In genomic region chr7:40805361-40805760, GRCh38 we compare ENCODE assay signal across 17 cellular contexts.
"Had no signal": no experiment of that assay in that cellular context is flagged by ENCODE, and none has a peak within 500 bp of the region (broad histone marks: within the 10 kb centered on the region; RNA-seq: fewer than 3 reads in every experiment).

No MANE protein-coding gene starts in this region.

- H3K36me3 ChIP-seq: gastroesophageal sphincter, stomach, thoracic aorta had no signal

- H3K27me3 ChIP-seq: dorsolateral prefrontal cortex, gastroesophageal sphincter, stomach had no signal

- H3K4me3 ChIP-seq: dorsolateral prefrontal cortex, gastroesophageal sphincter, stomach, thoracic aorta had no signal

- H3K27ac Mint-ChIP-seq: activated naive CD4-positive, alpha-beta T cell treated with anti-CD3 and anti-CD28 coated beads for 36 hours; nephron progenitor cell had no signal

- DNase-seq: activated CD4-positive, alpha-beta T cell treated with anti-CD3 and anti-CD28 coated beads for 4 hours; activated CD8-positive, alpha-beta memory T cell treated with anti-CD3 and anti-CD28 coated beads for 24 hours; activated naive CD4-positive, alpha-beta T cell treated with anti-CD3 and anti-CD28 coated beads for 36 hours; cerebellar nuclear complex; dorsolateral prefrontal cortex; kidney; left ventricle myocardium superior; mesenchymal stem cell; nephron progenitor cell; stimulated activated CD4-positive, alpha-beta T cell treated with anti-CD3 and anti-CD28 coated beads, Interleukin-15, amount 100 ng/mL, for 24 hours; stimulated activated CD4-positive, alpha-beta T cell treated with anti-CD3 and anti-CD28 coated beads, Interleukin-4, amount 100 ng/mL, for 24 hours; stomach; T-helper 1 cell had no signal

- H3K9me3 ChIP-seq: gastroesophageal sphincter, thoracic aorta had no signal

- FAIRE-seq: kidney, urothelium cell line had no signal

- H3K4me1 ChIP-seq: stomach had no signal

- H3K4me3 Mint-ChIP-seq: activated naive CD4-positive, alpha-beta T cell treated with anti-CD3 and anti-CD28 coated beads for 36 hours; nephron progenitor cell had no signal

- H3K9me3 Mint-ChIP-seq: nephron progenitor cell had no signal

- ATAC-seq: esophagus mucosa, gastroesophageal sphincter, left ventricle myocardium superior had no signal

- H3K27ac ChIP-seq: dorsolateral prefrontal cortex, stomach, thoracic aorta had no signal
